ENCODE assay signal across 8 cellular contexts in genomic region chr2:156332452-156333273, GRCh38.
DNase-seq lines count a peak whose midpoint lies in the region; ATAC-seq and TF ChIP-seq lines count a peak whose summit lies in the region.

Gene NR4A2, minus strand, starts transcription at chr2:156332721. Its CDS starts 2,535 bp downstream, at chr2:156330186.

- H3K4me3 ChIP-seq in HUES6 (ENCODE audit: low read depth, low read length): peak within 1 kb of the TSS; percentile 89
- peak within 1 kb of the TSS; percentile 74 to 91 for H3K4me3 ChIP-seq in muscle layer of colon (ENCODE audit: low read depth in 1 of 2, low read length in 2 of 2)

- peaks cover 50% of the 10 kb centered on the region for H3K36me3 Mint-ChIP-seq in activated T-cell treated with anti-CD3 and anti-CD28 coated beads, Interleukin-2, amount 50 U/mL, for 24 hours (ENCODE audit: low read depth)

- peaks cover 12% of the 10 kb centered on the region for H3K4me1 ChIP-seq in HUES6 (ENCODE audit: control insufficient read depth, insufficient read depth, low read length)
- H3K4me1 ChIP-seq in muscle layer of colon (ENCODE audit: insufficient read depth, low read length): peaks cover 5% of the 10 kb centered on the region

- no peaks in the 10 kb centered on the region for H3K9me3 Mint-ChIP-seq in activated T-cell treated with anti-CD3 and anti-CD28 coated beads, Interleukin-2, amount 50 U/mL, for 24 hours

- peaks cover 64% of the 10 kb centered on the region for H3K4me1 Mint-ChIP-seq in activated T-cell treated with anti-CD3 and anti-CD28 coated beads, Interleukin-2, amount 50 U/mL, for 24 hours (ENCODE audit: low read depth)

- H3K27me3 Mint-ChIP-seq in activated T-cell treated with anti-CD3 and anti-CD28 coated beads, Interleukin-2, amount 50 U/mL, for 24 hours: peaks cover 15% of the 10 kb centered on the region

- H3K27ac ChIP-seq in HUES6 (ENCODE audit: low read depth, low read length): no peak within 1 kb of the TSS
- peak within 1 kb of the TSS; percentile 81 for H3K27ac ChIP-seq in muscle layer of colon (ENCODE audit: low read depth, low read length)

- peak; percentile 94 for TF ChIP-seq POLR2A in erythroblast (IDR thresholded peaks at IDR 0.05; ENCODE audit: low read length)

- H3K9me3 ChIP-seq in HUES6 (ENCODE audit: control insufficient read depth, insufficient read depth, low read depth, low read length) (no peaks in the 10 kb centered on the region), muscle layer of colon (ENCODE audit: low read length) (no peaks in the 10 kb centered on the region)

- H3K36me3 ChIP-seq in HUES6 (ENCODE audit: control insufficient read depth, insufficient read depth, low read length) (no peaks in the 10 kb centered on the region), muscle layer of colon (ENCODE audit: insufficient read depth, low read length) (peaks cover under 1% of the 10 kb centered on the region)

- peak within 1 kb of the TSS; percentile 99 for H3K27ac Mint-ChIP-seq in activated T-cell treated with anti-CD3 and anti-CD28 coated beads, Interleukin-2, amount 50 U/mL, for 24 hours

- peak; percentile 82 for DNase-seq in D341Med (ENCODE audit: low spot score)
- peak; percentile 29 for DNase-seq in OCI-M2 (lab: John Stamatoyannopoulos, UW; ENCODE audit: unreplicated experiment)
- DNase-seq in activated T-cell treated with anti-CD3 and anti-CD28 coated beads, Interleukin-2, amount 50 U/mL, for 24 hours: peak; percentile 89
- DNase-seq in erythroblast (lab: John Stamatoyannopoulos, UW): peak; percentile 93 to 94
- DNase-seq in stimulated activated CD8-positive, alpha-beta memory T cell treated with anti-CD3 and anti-CD28 coated beads, Interleukin-7, amount 100 ng/mL, for 24 hours (ENCODE audit: low read depth): peak; percentile 70

- H3K4me3 Mint-ChIP-seq in activated T-cell treated with anti-CD3 and anti-CD28 coated beads, Interleukin-2, amount 50 U/mL, for 24 hours: peak within 1 kb of the TSS; percentile 92

- ATAC-seq in GM21515 (IDR thresholded peaks at IDR 0.05; ENCODE audit: unreplicated experiment): peak; percentile 72

- H3K9ac ChIP-seq in HUES6 (ENCODE audit: low read length) (peak within 1 kb of the TSS; percentile 77), muscle layer of colon (ENCODE audit: low read length) (peak within 1 kb of the TSS; percentile 88)

- H3K27me3 ChIP-seq in HUES6 (ENCODE audit: control insufficient read depth, insufficient read depth, low read length) (peaks cover 64% of the 10 kb centered on the region), muscle layer of colon (ENCODE audit: control insufficient read depth in 1 of 2, insufficient read depth in 2 of 2, low read length in 2 of 2) (peaks cover 8 to 25% of the 10 kb centered on the region in 2 donors)

Comparison
In these comparisons a context has a peak if more than half of its experiments do, and no peak if none do; other contexts are left out.
1. DNase-seq: peak in every context shown above with its lines; median percentile 94 in erythroblast; 89 in activated T-cell treated with anti-CD3 and anti-CD28 coated beads, Interleukin-2, amount 50 U/mL, for 24 hours; 82 in D341Med; 70 in stimulated activated CD8-positive, alpha-beta memory T cell treated with anti-CD3 and anti-CD28 coated beads, Interleukin-7, amount 100 ng/mL, for 24 hours; 29 in OCI-M2.